Comparison of ENCODE assay signal across 24 cellular contexts in the genomic region with DNA sequence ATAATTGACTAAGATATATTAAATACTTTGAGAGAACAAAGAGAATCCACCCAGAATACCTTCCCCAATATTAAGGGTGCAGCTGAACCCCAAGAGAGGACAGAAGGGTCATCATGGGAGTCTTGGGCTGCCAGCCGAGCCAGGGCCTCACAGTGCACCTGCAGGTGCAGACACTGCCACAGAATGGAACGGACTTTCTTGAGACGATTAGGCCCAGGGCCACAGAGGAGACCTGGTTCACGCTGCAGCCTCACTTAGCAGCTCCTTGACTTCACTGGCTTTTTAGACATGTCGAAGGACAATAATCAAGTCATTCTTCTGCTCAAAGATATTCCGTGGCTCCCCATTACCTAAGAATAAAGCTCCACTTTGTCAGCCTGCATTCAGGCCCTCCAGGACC.
A peak's percentile ranks its signal among the peaks of the same experiment; 100 is the strongest.
DNase-seq lines count a peak whose midpoint lies in the region; ATAC-seq, FAIRE-seq and TF ChIP-seq lines count a peak whose summit lies in the region.
"Had no signal": no experiment of that assay in that cellular context is flagged by ENCODE, and none has a peak within 500 bp of the region (broad histone marks: within the 10 kb centered on the region; RNA-seq: fewer than 3 reads in every experiment).

No MANE protein-coding gene starts in this region.

- ATAC-seq in right lobe of liver (no peak), HepG2 (no peak), upper lobe of left lung (ENCODE audit: low FRiP score in 2 of 2) (no peak), GM21723 (IDR thresholded peaks at IDR 0.05; ENCODE audit: unreplicated experiment) (no peak), HG03045 (IDR thresholded peaks at IDR 0.05; ENCODE audit: unreplicated experiment) (no peak)
- ATAC-seq: CD8-positive, alpha-beta T cell; GM12878; GM23338; HCT116 had no signal

- no peak for TF ChIP-seq RAD21 in HepG2 (CRISPR knock-in tag; IDR thresholded peaks at IDR 0.05)

- BruUV-seq in HepG2 (replicated peaks; lab: Mats Ljungman, UMichigan) = no TSS peak

- POLR2A ChIA-PET in HepG2 (lab: Yijun Ruan, JAX) = no interaction called here

- no peak overlapping the region for H3K9ac ChIP-seq in HepG2 (ENCODE audit: insufficient read depth, low read depth, low read length)
- H3K9ac ChIP-seq: BLaER1 had no signal

- H3K36me3 ChIP-seq in right lobe of liver (no peaks in the 10 kb centered on the region), HepG2 (replicated peaks in 1 of 2; ENCODE audit: control insufficient read depth in 1 of 2, insufficient read depth in 2 of 2, low read length in 2 of 2) (no peaks in the 10 kb centered on the region), sigmoid colon (no peaks in the 10 kb centered on the region), upper lobe of left lung (no peaks in the 10 kb centered on the region)

- CTCF ChIA-PET in HepG2 (lab: Yijun Ruan, JAX; ENCODE audit: low intra/inter-chr PET ratio, low total read pairs) = no interaction called here

- no peak for FAIRE-seq in HepG2 (lab: Jason Lieb, UNC)
- FAIRE-seq: A204.1, D721Med, GM12878, GM19239 had no signal

- H4K20me1 ChIP-seq in HepG2 (ENCODE audit: insufficient read depth, low read length) = peaks cover 3% of the 10 kb centered on the region; the same call in 1 of the 2 replicates
- H4K20me1 ChIP-seq: BLaER1 had no signal

- TF ChIP-seq CTCF in right lobe of liver (IDR thresholded peaks at IDR 0.05) (no peak), HepG2 (CRISPR knock-in tag; IDR thresholded peaks at IDR 0.05) (no peak), coronary artery (IDR thresholded peaks at IDR 0.05) (no peak), sigmoid colon (IDR thresholded peaks at IDR 0.05) (no peak), upper lobe of left lung (IDR thresholded peaks at IDR 0.05) (no peak)

- no peaks in the 10 kb centered on the region for H3K79me2 ChIP-seq in HepG2 (ENCODE audit: insufficient read depth, low read length)

- H3K4me2 ChIP-seq in HepG2 (ENCODE audit: low read depth, low read length) = no peak overlapping the region
- H3K4me2 ChIP-seq: BLaER1, GM23338 had no signal

- H3K27ac ChIP-seq in right lobe of liver = no peak overlapping the region
- H3K27ac ChIP-seq in HepG2 (ENCODE audit: extremely low read length, insufficient read depth, low read length) = no peak overlapping the region
- H3K27ac ChIP-seq in coronary artery = no peak overlapping the region
- no peak overlapping the region for H3K27ac ChIP-seq in sigmoid colon
- no peak overlapping the region for H3K27ac ChIP-seq in upper lobe of left lung
- H3K27ac ChIP-seq: 22Rv1, BLaER1, C4-2B had no signal

- no peaks in the 10 kb centered on the region for H3K4me1 ChIP-seq in right lobe of liver
- H3K4me1 ChIP-seq in HepG2 (ENCODE audit: insufficient read depth, low read length) = no peaks in the 10 kb centered on the region
- no peaks in the 10 kb centered on the region for H3K4me1 ChIP-seq in sigmoid colon
- H3K4me1 ChIP-seq in upper lobe of left lung = no peaks in the 10 kb centered on the region

- WGBS in right lobe of liver (ENCODE audit: insufficient coverage, low coverage, low lambda C conversion rate, missing lambda C conversion rate) = 76% methylated on average over 3 of the region's 6 CpGs
- 0% methylated on average over 5 of the region's 6 CpGs for WGBS in HepG2 (ENCODE audit: low lambda C conversion rate)
- WGBS in sigmoid colon, 2 donors = 84% methylated on average over 6 of the region's 6 CpGs
- WGBS in upper lobe of left lung, 2 donors = 82 to 94% methylated on average over 6 of the region's 6 CpGs

- H3K9me3 ChIP-seq in right lobe of liver (no peaks in the 10 kb centered on the region), HepG2 (ENCODE audit: low read length) (no peaks in the 10 kb centered on the region; the same call in 1 of the 2 replicates), sigmoid colon (no peaks in the 10 kb centered on the region), upper lobe of left lung (peaks cover 0 to 8% (median 4%) of the 10 kb centered on the region in 4 donors)

- TF ChIP-seq POLR2A in right lobe of liver (IDR thresholded peaks at IDR 0.05) = no peak
- no peak for TF ChIP-seq POLR2A in HepG2 (IDR thresholded peaks at IDR 0.05; ENCODE audit: insufficient read depth in 1 of 2, low read depth in 2 of 2, low read length in 2 of 2)
- no peak for TF ChIP-seq POLR2A in sigmoid colon (IDR thresholded peaks at IDR 0.05)
- no peak for TF ChIP-seq POLR2A in upper lobe of left lung (IDR thresholded peaks at IDR 0.05)

- H3K27me3 ChIP-seq in right lobe of liver (no peaks in the 10 kb centered on the region), HepG2 (ENCODE audit: control insufficient read depth in 1 of 2, insufficient read depth in 2 of 2, low read length in 2 of 2) (peaks cover 3 to 49% of the 10 kb centered on the region in 2 experiments; a peak in 4 of 5 replicates), sigmoid colon (peaks cover 0 to 10% (median 0%) of the 10 kb centered on the region in 3 donors), upper lobe of left lung (no peaks in the 10 kb centered on the region)
- H3K27me3 ChIP-seq: BLaER1 had no signal

- in situ Hi-C loops in HepG2 (cut with HindIII; ENCODE audit: extremely low pct_ligation_motif_present, low pct_unique_long_range_greater_than_20kb) = no loop called here

- DNase-seq in right lobe of liver (peak in 2 of 3 donors; percentile 18 to 24), HepG2 (ENCODE audit: low spot score) (no peak), coronary artery (ENCODE audit: low spot score) (peak; percentile 22), sigmoid colon (peak; percentile 33), upper lobe of left lung (no peak), NCI-H2029 (lab: John Stamatoyannopoulos, UW) (no peak)
- DNase-seq: CD4-positive, CD25-positive, alpha-beta regulatory T cell; CD8-positive, alpha-beta T cell; DMS 273 treated with DMSO at 0.1 percent for 48 hours; DMS79; EL; GDM1; H9 had no signal

- intact Hi-C loops in right lobe of liver (cut with DNase I) = no loop called here
- intact Hi-C loops in HepG2 (cut with micrococcal nuclease; ENCODE audit: unreplicated experiment) = no loop called here
- intact Hi-C loops in sigmoid colon (cut with DNase I) = no loop called here

- H3K4me3 ChIP-seq in right lobe of liver = no peak overlapping the region
- no peak overlapping the region for H3K4me3 ChIP-seq in HepG2 (replicated peaks in 1 of 3; ENCODE audit: insufficient read depth in 1 of 3, low read depth in 2 of 3, low read length in 3 of 3)
- no peak overlapping the region for H3K4me3 ChIP-seq in coronary artery
- no peak overlapping the region for H3K4me3 ChIP-seq in sigmoid colon
- no peak overlapping the region for H3K4me3 ChIP-seq in upper lobe of left lung
- H3K4me3 ChIP-seq: BLaER1, GM12878, GM23338 had no signal

- TF ChIP-seq EP300 in HepG2 (IDR thresholded peaks at IDR 0.05; ENCODE audit: low read depth in 2 of 2, low read length in 2 of 2) = no peak
- no peak for TF ChIP-seq EP300 in HepG2 (CRISPR knock-in tag; IDR thresholded peaks at IDR 0.05; ENCODE audit: borderline replicate concordance)
- no peak for TF ChIP-seq EP300 in sigmoid colon (IDR thresholded peaks at IDR 0.05)
- TF ChIP-seq EP300 in upper lobe of left lung (IDR thresholded peaks at IDR 0.05) = no peak

- no peak overlapping the region for H2AFZ ChIP-seq in HepG2 (ENCODE audit: low read length)
- H2AFZ ChIP-seq: GM23338 had no signal

TF ChIP-seq in HepG2, 621 proteins besides CTCF, POLR2A, EP300 and RAD21:
- TF ChIP-seq MED8 (CRISPR knock-in tag; IDR thresholded peaks at IDR 0.05; ENCODE audit: insufficient replicate concordance) (no peak), JARID2 (CRISPR knock-in tag; IDR thresholded peaks at IDR 0.05; ENCODE audit: insufficient replicate concordance) (no peak), BRCA1 (CRISPR knock-in tag; IDR thresholded peaks at IDR 0.05) (no peak), ZNF205 (CRISPR knock-in tag; IDR thresholded peaks at IDR 0.05) (no peak), RBM39 (IDR thresholded peaks at IDR 0.05; ENCODE audit: low read depth, low read length, poor library complexity, severe bottlenecking) (no peak), ARID2 (CRISPR knock-in tag; IDR thresholded peaks at IDR 0.05; ENCODE audit: borderline replicate concordance) (no peak)

Comparison
In these comparisons a context has a peak if more than half of its experiments do, and no peak if none do; other contexts are left out.
1. DNase-seq: peak in right lobe of liver (2 of 3), coronary artery (single experiment) and sigmoid colon (single experiment); none in HepG2 (single experiment), upper lobe of left lung (0 of 2) and NCI-H2029 (single experiment).